ENCODE assay signal across 2 cellular contexts in the genomic region with DNA sequence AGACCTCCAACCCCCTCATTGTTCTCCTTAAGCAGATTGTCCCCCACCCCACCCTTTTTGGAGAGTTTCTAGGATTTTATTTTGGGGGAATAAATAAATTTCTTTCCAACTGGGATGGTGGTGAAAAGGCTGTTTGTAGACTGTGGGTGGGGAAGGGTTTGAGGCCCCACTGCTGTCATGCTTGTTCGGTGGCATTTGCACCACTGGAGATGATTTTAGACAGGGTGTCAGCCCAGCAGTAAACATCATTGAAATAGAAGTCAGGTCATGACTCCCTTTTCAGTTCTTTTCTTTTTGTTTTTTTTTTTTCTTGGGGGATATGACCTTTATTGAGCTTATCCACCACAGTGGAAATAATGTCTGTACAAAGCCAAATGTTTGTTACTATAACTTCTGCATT.
TF ChIP-seq lines count a peak whose summit lies in the region.

No MANE protein-coding gene starts in this region.

TF ChIP-seq in GM23338, 12 proteins besides CTCF, POLR2A, EP300 and RAD21 (continues in another document):
- no peak for TF ChIP-seq EZH2phosphoT487 (IDR thresholded peaks at IDR 0.05; ENCODE audit: unreplicated experiment)
- no peak for TF ChIP-seq ZNF114 (CRISPR knock-in tag; IDR thresholded peaks at IDR 0.05)
- TF ChIP-seq POLR2AphosphoS5 (IDR thresholded peaks at IDR 0.05; ENCODE audit: low read depth) = no peak
- no peak for TF ChIP-seq STAT1 (IDR thresholded peaks at IDR 0.05; ENCODE audit: unreplicated experiment)
- TF ChIP-seq JUNB (IDR thresholded peaks at IDR 0.05; ENCODE audit: unreplicated experiment) = no peak
- no peak for TF ChIP-seq NANOG (IDR thresholded peaks at IDR 0.05; ENCODE audit: borderline replicate concordance)
- TF ChIP-seq ZNF331 (CRISPR knock-in tag; IDR thresholded peaks at IDR 0.05; ENCODE audit: low read depth) = no peak
- TF ChIP-seq ETS1 (IDR thresholded peaks at IDR 0.05) = no peak
- TF ChIP-seq, protein P1, sequence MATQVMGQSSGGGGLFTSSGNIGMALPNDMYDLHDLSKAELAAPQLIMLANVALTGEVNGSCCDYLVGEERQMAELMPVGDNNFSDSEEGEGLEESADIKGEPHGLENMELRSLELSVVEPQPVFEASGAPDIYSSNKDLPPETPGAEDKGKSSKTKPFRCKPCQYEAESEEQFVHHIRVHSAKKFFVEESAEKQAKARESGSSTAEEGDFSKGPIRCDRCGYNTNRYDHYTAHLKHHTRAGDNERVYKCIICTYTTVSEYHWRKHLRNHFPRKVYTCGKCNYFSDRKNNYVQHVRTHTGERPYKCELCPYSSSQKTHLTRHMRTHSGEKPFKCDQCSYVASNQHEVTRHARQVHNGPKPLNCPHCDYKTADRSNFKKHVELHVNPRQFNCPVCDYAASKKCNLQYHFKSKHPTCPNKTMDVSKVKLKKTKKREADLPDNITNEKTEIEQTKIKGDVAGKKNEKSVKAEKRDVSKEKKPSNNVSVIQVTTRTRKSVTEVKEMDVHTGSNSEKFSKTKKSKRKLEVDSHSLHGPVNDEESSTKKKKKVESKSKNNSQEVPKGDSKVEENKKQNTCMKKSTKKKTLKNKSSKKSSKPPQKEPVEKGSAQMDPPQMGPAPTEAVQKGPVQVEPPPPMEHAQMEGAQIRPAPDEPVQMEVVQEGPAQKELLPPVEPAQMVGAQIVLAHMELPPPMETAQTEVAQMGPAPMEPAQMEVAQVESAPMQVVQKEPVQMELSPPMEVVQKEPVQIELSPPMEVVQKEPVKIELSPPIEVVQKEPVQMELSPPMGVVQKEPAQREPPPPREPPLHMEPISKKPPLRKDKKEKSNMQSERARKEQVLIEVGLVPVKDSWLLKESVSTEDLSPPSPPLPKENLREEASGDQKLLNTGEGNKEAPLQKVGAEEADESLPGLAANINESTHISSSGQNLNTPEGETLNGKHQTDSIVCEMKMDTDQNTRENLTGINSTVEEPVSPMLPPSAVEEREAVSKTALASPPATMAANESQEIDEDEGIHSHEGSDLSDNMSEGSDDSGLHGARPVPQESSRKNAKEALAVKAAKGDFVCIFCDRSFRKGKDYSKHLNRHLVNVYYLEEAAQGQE (IDR thresholded peaks at IDR 0.05; ENCODE audit: unreplicated experiment) = no peak
- TF ChIP-seq, protein P2, sequence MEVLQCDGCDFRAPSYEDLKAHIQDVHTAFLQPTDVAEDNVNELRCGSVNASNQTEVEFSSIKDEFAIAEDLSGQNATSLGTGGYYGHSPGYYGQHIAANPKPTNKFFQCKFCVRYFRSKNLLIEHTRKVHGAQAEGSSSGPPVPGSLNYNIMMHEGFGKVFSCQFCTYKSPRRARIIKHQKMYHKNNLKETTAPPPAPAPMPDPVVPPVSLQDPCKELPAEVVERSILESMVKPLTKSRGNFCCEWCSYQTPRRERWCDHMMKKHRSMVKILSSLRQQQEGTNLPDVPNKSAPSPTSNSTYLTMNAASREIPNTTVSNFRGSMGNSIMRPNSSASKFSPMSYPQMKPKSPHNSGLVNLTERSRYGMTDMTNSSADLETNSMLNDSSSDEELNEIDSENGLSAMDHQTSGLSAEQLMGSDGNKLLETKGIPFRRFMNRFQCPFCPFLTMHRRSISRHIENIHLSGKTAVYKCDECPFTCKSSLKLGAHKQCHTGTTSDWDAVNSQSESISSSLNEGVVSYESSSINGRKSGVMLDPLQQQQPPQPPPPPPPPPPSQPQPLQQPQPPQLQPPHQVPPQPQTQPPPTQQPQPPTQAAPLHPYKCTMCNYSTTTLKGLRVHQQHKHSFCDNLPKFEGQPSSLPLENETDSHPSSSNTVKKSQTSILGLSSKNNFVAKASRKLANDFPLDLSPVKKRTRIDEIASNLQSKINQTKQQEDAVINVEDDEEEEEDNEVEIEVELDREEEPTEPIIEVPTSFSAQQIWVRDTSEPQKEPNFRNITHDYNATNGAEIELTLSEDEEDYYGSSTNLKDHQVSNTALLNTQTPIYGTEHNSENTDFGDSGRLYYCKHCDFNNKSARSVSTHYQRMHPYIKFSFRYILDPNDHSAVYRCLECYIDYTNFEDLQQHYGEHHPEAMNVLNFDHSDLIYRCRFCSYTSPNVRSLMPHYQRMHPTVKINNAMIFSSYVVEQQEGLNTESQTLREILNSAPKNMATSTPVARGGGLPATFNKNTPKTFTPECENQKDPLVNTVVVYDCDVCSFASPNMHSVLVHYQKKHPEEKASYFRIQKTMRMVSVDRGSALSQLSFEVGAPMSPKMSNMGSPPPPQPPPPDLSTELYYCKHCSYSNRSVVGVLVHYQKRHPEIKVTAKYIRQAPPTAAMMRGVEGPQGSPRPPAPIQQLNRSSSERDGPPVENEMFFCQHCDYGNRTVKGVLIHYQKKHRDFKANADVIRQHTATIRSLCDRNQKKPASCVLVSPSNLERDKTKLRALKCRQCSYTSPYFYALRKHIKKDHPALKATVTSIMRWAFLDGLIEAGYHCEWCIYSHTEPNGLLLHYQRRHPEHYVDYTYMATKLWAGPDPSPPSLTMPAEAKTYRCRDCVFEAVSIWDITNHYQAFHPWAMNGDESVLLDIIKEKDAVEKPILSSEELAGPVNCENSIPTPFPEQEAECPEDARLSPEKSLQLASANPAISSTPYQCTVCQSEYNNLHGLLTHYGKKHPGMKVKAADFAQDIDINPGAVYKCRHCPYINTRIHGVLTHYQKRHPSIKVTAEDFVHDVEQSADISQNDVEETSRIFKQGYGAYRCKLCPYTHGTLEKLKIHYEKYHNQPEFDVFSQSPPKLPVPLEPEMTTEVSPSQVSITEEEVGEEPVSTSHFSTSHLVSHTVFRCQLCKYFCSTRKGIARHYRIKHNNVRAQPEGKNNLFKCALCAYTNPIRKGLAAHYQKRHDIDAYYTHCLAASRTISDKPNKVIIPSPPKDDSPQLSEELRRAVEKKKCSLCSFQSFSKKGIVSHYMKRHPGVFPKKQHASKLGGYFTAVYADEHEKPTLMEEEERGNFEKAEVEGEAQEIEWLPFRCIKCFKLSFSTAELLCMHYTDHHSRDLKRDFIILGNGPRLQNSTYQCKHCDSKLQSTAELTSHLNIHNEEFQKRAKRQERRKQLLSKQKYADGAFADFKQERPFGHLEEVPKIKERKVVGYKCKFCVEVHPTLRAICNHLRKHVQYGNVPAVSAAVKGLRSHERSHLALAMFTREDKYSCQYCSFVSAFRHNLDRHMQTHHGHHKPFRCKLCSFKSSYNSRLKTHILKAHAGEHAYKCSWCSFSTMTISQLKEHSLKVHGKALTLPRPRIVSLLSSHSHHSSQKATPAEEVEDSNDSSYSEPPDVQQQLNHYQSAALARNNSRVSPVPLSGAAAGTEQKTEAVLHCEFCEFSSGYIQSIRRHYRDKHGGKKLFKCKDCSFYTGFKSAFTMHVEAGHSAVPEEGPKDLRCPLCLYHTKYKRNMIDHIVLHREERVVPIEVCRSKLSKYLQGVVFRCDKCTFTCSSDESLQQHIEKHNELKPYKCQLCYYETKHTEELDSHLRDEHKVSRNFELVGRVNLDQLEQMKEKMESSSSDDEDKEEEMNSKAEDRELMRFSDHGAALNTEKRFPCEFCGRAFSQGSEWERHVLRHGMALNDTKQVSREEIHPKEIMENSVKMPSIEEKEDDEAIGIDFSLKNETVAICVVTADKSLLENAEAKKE (CRISPR knock-in tag; IDR thresholded peaks at IDR 0.05) = no peak

TF ChIP-seq in GM12878, 131 proteins besides CTCF, POLR2A, EP300 and RAD21:
- TF ChIP-seq NR2C2 (IDR thresholded peaks at IDR 0.05; ENCODE audit: borderline replicate concordance, control insufficient read depth, insufficient read length, low read depth) = no peak
- no peak for TF ChIP-seq MTA2 (IDR thresholded peaks at IDR 0.05; ENCODE audit: low read depth)
- no peak for TF ChIP-seq TCF7 (IDR thresholded peaks at IDR 0.05; ENCODE audit: borderline replicate concordance)
- TF ChIP-seq RBBP5 (conservative IDR thresholded peaks at IDR 0.05) = no peak
- no peak for TF ChIP-seq PML (IDR thresholded peaks at IDR 0.05; ENCODE audit: low read length)
- TF ChIP-seq FOS (IDR thresholded peaks at IDR 0.05; ENCODE audit: borderline replicate concordance, extremely low read depth, insufficient read length) = no peak
- no peak for TF ChIP-seq RUNX3 (IDR thresholded peaks at IDR 0.05; ENCODE audit: low read length)
- no peak for TF ChIP-seq NR2F1 (conservative IDR thresholded peaks at IDR 0.05)
- TF ChIP-seq SUZ12 (IDR thresholded peaks at IDR 0.05; ENCODE audit: unreplicated experiment) = no peak
- no peak for TF ChIP-seq KAT2A (conservative IDR thresholded peaks at IDR 0.05; ENCODE audit: control insufficient read depth, low read depth, low read length)
- no peak for TF ChIP-seq SMARCA5 (IDR thresholded peaks at IDR 0.05)
